ENCODE assay signal across 8 cellular contexts in genomic region chr15:83066034-83066760, GRCh38. TPM values are rescaled to one million over a fixed set of nuclear protein-coding genes. Genes with fewer than 3 reads are reported as not detected.
DNase-seq lines count a peak whose midpoint lies in the region; ATAC-seq and TF ChIP-seq lines count a peak whose summit lies in the region.

No MANE protein-coding gene starts in this region.

- no peaks in the 10 kb centered on the region for H3K27me3 Mint-ChIP-seq in activated naive CD4-positive, alpha-beta T cell treated with anti-CD3 and anti-CD28 coated beads, Interleukin-2, amount 50 U/mL, for 24 hours
- no peaks in the 10 kb centered on the region for H3K27me3 Mint-ChIP-seq in glutamatergic neuron (ENCODE audit: unreplicated experiment)

- ATAC-seq in GM19035 (IDR thresholded peaks at IDR 0.05; ENCODE audit: unreplicated experiment) (no peak), GM21723 (IDR thresholded peaks at IDR 0.05; ENCODE audit: unreplicated experiment) (no peak)

- no peak overlapping the region for H3K4me3 Mint-ChIP-seq in activated naive CD4-positive, alpha-beta T cell treated with anti-CD3 and anti-CD28 coated beads, Interleukin-2, amount 50 U/mL, for 24 hours
- peak overlapping the region; percentile 81 for H3K4me3 Mint-ChIP-seq in glutamatergic neuron (ENCODE audit: unreplicated experiment)

- H3K4me1 Mint-ChIP-seq in activated naive CD4-positive, alpha-beta T cell treated with anti-CD3 and anti-CD28 coated beads, Interleukin-2, amount 50 U/mL, for 24 hours = peaks cover 3% of the 10 kb centered on the region
- peaks cover 5% of the 10 kb centered on the region for H3K4me1 Mint-ChIP-seq in glutamatergic neuron (ENCODE audit: low read depth, unreplicated experiment)

- H3K4me3 ChIP-seq in skin epidermis = peak overlapping the region; percentile 71 to 98 (median 91)

- peak overlapping the region; percentile 99 for H3K27ac ChIP-seq in VCaP
- peak overlapping the region; percentile 91 to 99 (median 96) for H3K27ac ChIP-seq in skin epidermis

- no peaks in the 10 kb centered on the region for H3K9me3 Mint-ChIP-seq in activated naive CD4-positive, alpha-beta T cell treated with anti-CD3 and anti-CD28 coated beads, Interleukin-2, amount 50 U/mL, for 24 hours
- peaks cover 2% of the 10 kb centered on the region for H3K9me3 Mint-ChIP-seq in glutamatergic neuron (ENCODE audit: unreplicated experiment)

- TF ChIP-seq CTCF in VCaP (conservative IDR thresholded peaks at IDR 0.05) = no peak
- TF ChIP-seq CTCF in glutamatergic neuron (IDR thresholded peaks at IDR 0.05; ENCODE audit: partially characterized antibody, unreplicated experiment) = no peak

- peaks cover 3% of the 10 kb centered on the region for H3K36me3 Mint-ChIP-seq in activated naive CD4-positive, alpha-beta T cell treated with anti-CD3 and anti-CD28 coated beads, Interleukin-2, amount 50 U/mL, for 24 hours
- no peaks in the 10 kb centered on the region for H3K36me3 Mint-ChIP-seq in glutamatergic neuron (ENCODE audit: unreplicated experiment)

- H3K27ac Mint-ChIP-seq in activated naive CD4-positive, alpha-beta T cell treated with anti-CD3 and anti-CD28 coated beads, Interleukin-2, amount 50 U/mL, for 24 hours = peak overlapping the region; percentile 6
- peak overlapping the region; percentile 21 for H3K27ac Mint-ChIP-seq in glutamatergic neuron (ENCODE audit: unreplicated experiment)

- no peak for DNase-seq in activated naive CD4-positive, alpha-beta T cell (lab: John Stamatoyannopoulos, UW)
- DNase-seq in glutamatergic neuron (no peak), iPS-NIHi7 (ENCODE audit: extremely low spot score) (no peak)

RNA-seq across cellular contexts. Expression of gene BTBD1, which starts 0.9 kb away (rescaled TPM):
- total RNA-seq in glutamatergic neuron (ENCODE audit: unreplicated experiment) = 41.9 TPM

RNA-seq across cellular contexts. Expression of gene TM6SF1, which starts 41.2 kb away (rescaled TPM):
- total RNA-seq in glutamatergic neuron (ENCODE audit: unreplicated experiment) = not detected

RNA-seq across cellular contexts. Expression of gene C15orf40, which starts 54.8 kb away (rescaled TPM):
- total RNA-seq in glutamatergic neuron (ENCODE audit: unreplicated experiment) = 29.6 TPM
